ENCODE assay signal across 22 cellular contexts in genomic region chr4:56843421-56843899, GRCh38. TPM values are rescaled to one million over a fixed set of nuclear protein-coding genes. Genes with fewer than 3 reads are reported as not detected.
DNase-seq lines count a peak whose midpoint lies in the region; ATAC-seq, FAIRE-seq and TF ChIP-seq lines count a peak whose summit lies in the region.
"Had no signal": no experiment of that assay in that cellular context is flagged by ENCODE, and none has a peak within 500 bp of the region (broad histone marks: within the 10 kb centered on the region; RNA-seq: fewer than 3 reads in every experiment).

No MANE protein-coding gene starts in this region.

- 0 out of 2 replicates have a peak overlapping the region, but pooled peaks have one; percentile 4 for H2BK12ac ChIP-seq in H1 (ENCODE audit: low read depth, low read length)

- no peak for DNase-seq in Right ventricle myocardium superior
- DNase-seq in cardiac septum (ENCODE audit: low spot score): no peak
- peak in 1 of 2 experiments; percentile 53 for DNase-seq in H1 (ENCODE audit: low read depth in 1 of 2, low spot score in 2 of 2)
- peak; percentile 51 for DNase-seq in lower lobe of right lung
- DNase-seq in upper lobe of right lung: no peak
- DNase-seq in esophagus squamous epithelium (lab: John Stamatoyannopoulos, UW): no peak
- no peak for DNase-seq in activated CD8-positive, alpha-beta memory T cell treated with anti-CD3 and anti-CD28 coated beads for 24 hours
- DNase-seq: activated CD4-positive, alpha-beta T cell treated with anti-CD3 and anti-CD28 coated beads for 36 hours; activated gamma-delta T cell treated with Interleukin-2 at 50 U/mL for 16 hours; C1 segment of cervical spinal cord; cortex of kidney; glutamatergic neuron; NCI-H1092; NCI-H2081 treated with DMSO at 0.1 percent for 48 hours; NCI-H510A treated with DMSO at 0.1 percent for 48 hours; stimulated activated CD4-positive, alpha-beta T cell treated with anti-CD3 and anti-CD28 coated beads, Interleukin-1b, Interleukin-23, amount 100 ng/mL, for 48 hours; stimulated activated naive CD8-positive, alpha-beta T cell treated with anti-CD3 and anti-CD28 coated beads, Interleukin-15, Interleukin-2, amounts not matched to agents 100 U/mL and 50 U/mL, for 24 hours had no signal

- H3K27ac ChIP-seq in H1 (ENCODE audit: low read depth, low read length) (no peak overlapping the region), lower lobe of right lung (no peak overlapping the region), upper lobe of right lung (no peak overlapping the region), esophagus squamous epithelium (no peak overlapping the region)
- H3K27ac ChIP-seq: neural progenitor cell had no signal

- no peaks in the 10 kb centered on the region for H3K79me2 ChIP-seq in H1 (ENCODE audit: control insufficient read depth in 1 of 2, insufficient read depth in 2 of 2, low read length in 2 of 2)

- no peak overlapping the region for H2BK5ac ChIP-seq in H1 (ENCODE audit: low read depth, low read length)

- peak; percentile 27 for ATAC-seq in Right ventricle myocardium superior (ENCODE audit: poor library complexity)
- peak; percentile 46 to 65 for ATAC-seq in lower lobe of right lung
- peak; percentile 66 for ATAC-seq in upper lobe of right lung
- no peak for ATAC-seq in GM21526 (IDR thresholded peaks at IDR 0.05; ENCODE audit: low FRiP score, unreplicated experiment)
- ATAC-seq: activated CD4-positive, alpha-beta T cell treated with anti-CD3 and anti-CD28 coated beads for 36 hours; stimulated activated naive CD8-positive, alpha-beta T cell treated with anti-CD3 and anti-CD28 coated beads, Interleukin-15, Interleukin-2, amounts not matched to agents 100 U/mL and 50 U/mL, for 24 hours had no signal

- H2BK120ac ChIP-seq in H1 (replicated peaks; ENCODE audit: low read depth, low read length): no peak overlapping the region

- H3K56ac ChIP-seq in H1 (replicated peaks; ENCODE audit: insufficient read length, low read depth, low read length): no peak overlapping the region

- H3K36me3 ChIP-seq in H1 (ENCODE audit: control insufficient read depth in 2 of 4, insufficient read depth in 4 of 4, low read length in 3 of 4): no peaks in the 10 kb centered on the region
- no peaks in the 10 kb centered on the region for H3K36me3 ChIP-seq in lower lobe of right lung
- no peaks in the 10 kb centered on the region for H3K36me3 ChIP-seq in upper lobe of right lung
- H3K36me3 ChIP-seq in esophagus squamous epithelium: no peaks in the 10 kb centered on the region
- H3K36me3 ChIP-seq: HAP-1, neural progenitor cell had no signal

- peak overlapping the region; percentile 7; the same call in 1 of the 2 replicates for H4K8ac ChIP-seq in H1 (ENCODE audit: extremely low read depth, insufficient read depth, low read length)

- no peak overlapping the region for H3K23ac ChIP-seq in H1 (ENCODE audit: insufficient read length)

- no peak overlapping the region for H4K91ac ChIP-seq in H1 (replicated peaks; ENCODE audit: insufficient read length, low read length)

- H3K4me3 ChIP-seq in H1 (ENCODE audit: extremely low read depth in 1 of 4, insufficient read depth in 2 of 4, low read depth in 3 of 4, low read length in 4 of 4): no peak overlapping the region
- H3K4me3 ChIP-seq in lower lobe of right lung: no peak overlapping the region
- no peak overlapping the region for H3K4me3 ChIP-seq in upper lobe of right lung
- H3K4me3 ChIP-seq in esophagus squamous epithelium: no peak overlapping the region
- H3K4me3 ChIP-seq: HAP-1, neural progenitor cell had no signal

- H3K4me1 ChIP-seq in H1 (replicated peaks in 1 of 4; ENCODE audit: control insufficient read depth in 3 of 4, insufficient read depth in 4 of 4, low read length in 3 of 4): peaks cover 4 to 17% (median 14%) of the 10 kb centered on the region in 4 experiments
- H3K4me1 ChIP-seq in lower lobe of right lung: no peaks in the 10 kb centered on the region
- no peaks in the 10 kb centered on the region for H3K4me1 ChIP-seq in upper lobe of right lung
- no peaks in the 10 kb centered on the region for H3K4me1 ChIP-seq in esophagus squamous epithelium

- CTCF ChIA-PET in H1 (lab: Charles Lee; ENCODE audit: partially characterized antibody): interaction anchor here (1.6 to 2.0 kb wide), 2 partner anchors 13 kb away, joined by 3 to 5 read pairs; no protein-coding TSS in a partner anchor

- peaks cover 2% of the 10 kb centered on the region; the same call in 1 of the 2 replicates for H3K23me2 ChIP-seq in H1 (ENCODE audit: low read depth, low read length)

- H3K9me3 ChIP-seq in H1 (ENCODE audit: insufficient read depth in 2 of 2, low read depth in 1 of 2, low read length in 1 of 2) (no peaks in the 10 kb centered on the region), lower lobe of right lung (no peaks in the 10 kb centered on the region), upper lobe of right lung (no peaks in the 10 kb centered on the region), esophagus squamous epithelium (no peaks in the 10 kb centered on the region)
- H3K9me3 ChIP-seq: HAP-1 had no signal

- POLR2A ChIA-PET in H1 (lab: Charles Lee; ENCODE audit: partially characterized antibody): interaction anchor here (2.4 kb wide), 1 partner anchor 66 kb away, joined by 8 read pairs; no protein-coding TSS in a partner anchor

- H3K14ac ChIP-seq in H1 (ENCODE audit: insufficient read length): no peak overlapping the region

- 46% methylated on average over 13 of the region's 13 CpGs; no CpG with 5 or more reads in 1 of the 2 experiments for WGBS in H1 (ENCODE audit: extremely low coverage in 1 of 2, insufficient coverage in 1 of 2, insufficient read length in 1 of 2, insufficient replicate concordance in 2 of 2, low coverage in 1 of 2, low lambda C conversion rate in 2 of 2, missing lambda C conversion rate in 1 of 2), 2 experiments
- 82 to 89% methylated on average over 9 to 13 of the region's 13 CpGs for WGBS in esophagus squamous epithelium, 2 donors

- TF ChIP-seq POLR2A in H1 (IDR thresholded peaks at IDR 0.05; ENCODE audit: control extremely low read depth in 1 of 2, low read depth in 2 of 2, low read length in 2 of 2) (no peak), esophagus squamous epithelium (IDR thresholded peaks at IDR 0.05) (no peak)

- peak; percentile 31 to 56 (median 33) for TF ChIP-seq CTCF in H1 (IDR thresholded peaks at IDR 0.05; ENCODE audit: control extremely low read depth in 1 of 3, insufficient read depth in 1 of 3, low read depth in 1 of 3, low read length in 3 of 3)
- TF ChIP-seq CTCF in lower lobe of right lung (IDR thresholded peaks at IDR 0.05): no peak
- TF ChIP-seq CTCF in upper lobe of right lung (IDR thresholded peaks at IDR 0.05): no peak
- no peak for TF ChIP-seq CTCF in esophagus squamous epithelium (IDR thresholded peaks at IDR 0.05)

- H3K9ac ChIP-seq in H1 (replicated peaks in 1 of 4; ENCODE audit: extremely low read depth in 1 of 4, low read depth in 3 of 4, low read length in 3 of 4): no peak overlapping the region
- H3K9ac ChIP-seq: neural progenitor cell had no signal

- peak; percentile 62 for FAIRE-seq in H1 (lab: Jason Lieb, UNC)
- FAIRE-seq: astrocyte had no signal

- H3K27me3 ChIP-seq in H1 (replicated peaks in 1 of 4; ENCODE audit: control insufficient read depth in 3 of 4, extremely low read depth in 1 of 4, insufficient read depth in 3 of 4, low read length in 3 of 4): peaks cover 53 to 74% (median 72%) of the 10 kb centered on the region in 4 experiments
- H3K27me3 ChIP-seq in lower lobe of right lung (ENCODE audit: low read depth): no peaks in the 10 kb centered on the region
- H3K27me3 ChIP-seq in upper lobe of right lung: no peaks in the 10 kb centered on the region
- H3K27me3 ChIP-seq in esophagus squamous epithelium: no peaks in the 10 kb centered on the region
- H3K27me3 ChIP-seq: neural progenitor cell had no signal

- no peak overlapping the region for H2AFZ ChIP-seq in H1 (ENCODE audit: low read length)
- H2AFZ ChIP-seq: neural progenitor cell had no signal

- intact Hi-C loops in Right ventricle myocardium superior (cut with DNase I) (no loop called here), cardiac septum (cut with DNase I) (no loop called here), lower lobe of right lung (cut with DNase I) (no loop called here), upper lobe of right lung (cut with DNase I) (no loop called here), esophagus squamous epithelium (cut with DNase I) (no loop called here)

- no peak overlapping the region for H2AK5ac ChIP-seq in H1 (ENCODE audit: low read depth, low read length)

- H4K20me1 ChIP-seq in H1 (replicated peaks in 1 of 2; ENCODE audit: control insufficient read depth in 1 of 2, insufficient read depth in 2 of 2, low read length in 2 of 2): peaks cover 7 to 8% of the 10 kb centered on the region in 2 experiments

- H3K18ac ChIP-seq in H1 (ENCODE audit: extremely low read depth, low read length): no peak overlapping the region

- TF ChIP-seq RAD21 in H1 (IDR thresholded peaks at IDR 0.05 in 1 of 2, conservative IDR thresholded peaks at IDR 0.05 in 1 of 2; ENCODE audit: low read depth in 2 of 2, low read length in 2 of 2): peak in 1 of 2 experiments; percentile 31; a peak in 1 of 4 replicates

- H4K5ac ChIP-seq in H1 (ENCODE audit: insufficient read length, low read depth, low read length): no peak overlapping the region

- no peak for TF ChIP-seq EP300 in H1 (IDR thresholded peaks at IDR 0.05; ENCODE audit: borderline replicate concordance in 1 of 2, low read depth in 2 of 2, low read length in 2 of 2)

- no peak overlapping the region for H3K4ac ChIP-seq in H1 (replicated peaks; ENCODE audit: insufficient read length, low read depth, low read length)

- H2BK15ac ChIP-seq in H1 (ENCODE audit: low read length): no peak overlapping the region

- H2BK20ac ChIP-seq in H1 (ENCODE audit: low read length): no peak overlapping the region

- peak overlapping the region in 1 of 2 experiments; percentile 79; a peak in 2 of 4 replicates for H3K4me2 ChIP-seq in H1 (ENCODE audit: insufficient read depth in 1 of 2, low read depth in 2 of 2, low read length in 2 of 2)
- H3K4me2 ChIP-seq: neural progenitor cell had no signal

- no peaks in the 10 kb centered on the region for H3K79me1 ChIP-seq in H1 (ENCODE audit: low read depth, low read length)

TF ChIP-seq in H1, 55 proteins besides CTCF, POLR2A, EP300 and RAD21 (continues in another document):
- no peak for TF ChIP-seq TCF12 (IDR thresholded peaks at IDR 0.05; ENCODE audit: low read depth, low read length)

RNA-seq across cellular contexts. Expression of gene SPINK2, which starts 22.0 kb away (rescaled TPM):
- total RNA-seq in Right ventricle myocardium superior (1.6 TPM), cardiac septum (not detected), lower lobe of right lung (not detected), upper lobe of right lung (not detected), esophagus squamous epithelium (1 to 10 TPM in 2 of 4 donors, under 1 TPM in 1, not detected in 1; 0.76 to 1.5 (median 1.1) TPM)
- total RNA-seq in H1 (2021; fragmentation: NEBNext Ultra II Directional; extraction: Animal tissue kit (Norgen Biotek cat#: 25700)): 1.4 and 1.6 TPM in 2 replicates
- polyA plus RNA-seq in H1 (2011; rRNA removed): 0.89 and 1.9 TPM in 2 replicates
- 2.2 TPM for polyA plus RNA-seq in H1 (2011; cell fraction: cytosol; rRNA removed)
- 1.7 TPM for polyA plus RNA-seq in H1 (2011; cell fraction: nucleus; rRNA removed)
- 0.44 to 1.1 TPM (median 0.52 TPM) in 4 replicates for polyA plus RNA-seq in H1 (2012, experiment 1 of 2)
- polyA plus RNA-seq in H1 (2012, experiment 2 of 2): 2.2 TPM
- 2.4 TPM for polyA plus RNA-seq in H1 (2013, experiment 1 of 2)
- polyA plus RNA-seq in H1 (2013, experiment 2 of 2): 2.1 TPM
- 0.66 TPM in 1 of 2 replicates, not detected in the other for polyA minus RNA-seq in H1 (2011; rRNA and poly(A)+ RNA removed)
- not detected for polyA minus RNA-seq in H1 (2011; cell fraction: cytosol; rRNA and poly(A)+ RNA removed)
- not detected for polyA minus RNA-seq in H1 (2011; cell fraction: nucleus; rRNA and poly(A)+ RNA removed)
- total RNA-seq: A673, astrocyte had no signal

Comparison
In these comparisons a context has a peak if more than half of its experiments do, and no peak if none do; other contexts are left out.
1. CTCF ChIP-seq: peak in H1 (3 of 3); none in lower lobe of right lung (single experiment), upper lobe of right lung (single experiment) and esophagus squamous epithelium (0 of 6).